8 cellular contexts compared by ENCODE assay signal in the genomic region with DNA sequence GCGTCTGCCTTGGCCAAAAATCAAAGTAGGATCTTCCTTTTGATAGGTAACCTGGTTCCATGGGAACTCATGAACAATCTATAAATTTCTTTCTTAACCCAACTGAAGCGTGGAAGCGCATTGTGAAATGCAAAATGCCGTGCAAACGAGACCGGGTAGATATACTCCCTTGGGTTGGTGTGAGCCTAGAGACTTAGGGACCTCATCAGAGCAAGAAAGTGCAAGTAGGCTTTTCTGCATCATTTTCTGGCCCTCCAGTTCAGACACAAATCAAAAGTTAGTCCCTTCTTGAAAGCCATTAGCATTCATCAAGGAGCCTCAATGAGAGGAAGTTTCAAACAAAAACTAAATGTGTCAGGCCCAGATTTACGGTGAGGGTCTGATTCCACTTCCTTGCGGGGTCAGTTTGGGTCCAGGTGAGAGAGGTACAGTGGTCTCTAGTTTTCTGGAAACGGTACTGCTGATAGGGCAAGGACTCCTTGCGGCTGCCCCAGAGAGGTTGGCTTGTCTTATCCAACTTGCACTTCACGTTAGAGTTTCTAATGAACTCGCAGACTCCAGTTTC. TPM values are rescaled to one million over a fixed set of nuclear protein-coding genes. Genes with fewer than 3 reads are reported as not detected.
DNase-seq lines count a peak whose midpoint lies in the region; ATAC-seq and TF ChIP-seq lines count a peak whose summit lies in the region.

No MANE protein-coding gene starts in this region.

- peak overlapping the region in 4 of 5 donors; percentile 91 to 99 (median 96) for H3K27ac ChIP-seq in adrenal gland
- H3K27ac ChIP-seq in layer of hippocampus (ENCODE audit: low read depth, low read length), result peak overlapping the region; percentile 95
- H3K27ac ChIP-seq in urinary bladder (ENCODE audit: low read depth), result peak overlapping the region; percentile 91

- WGBS in adrenal gland, 4 donors, result 17 to 22% (median 20%) methylated on average over 11 to 12 of the region's 12 CpGs
- 13% methylated on average over 12 of the region's 12 CpGs for WGBS in urinary bladder

- H3K36me3 ChIP-seq in adrenal gland (replicated peaks in 1 of 2), result no peaks in the 10 kb centered on the region
- H3K36me3 ChIP-seq in urinary bladder (ENCODE audit: insufficient read depth), result no peaks in the 10 kb centered on the region

- peaks cover 0 to 7% of the 10 kb centered on the region in 2 donors for H3K4me1 ChIP-seq in adrenal gland (replicated peaks in 1 of 2)
- H3K4me1 ChIP-seq in urinary bladder (ENCODE audit: insufficient read depth), result no peaks in the 10 kb centered on the region

- no peak overlapping the region for H3K27ac Mint-ChIP-seq in type B pancreatic cell

- H3K27me3 Mint-ChIP-seq in type B pancreatic cell, result no peaks in the 10 kb centered on the region

- H3K4me1 Mint-ChIP-seq in type B pancreatic cell (ENCODE audit: unreplicated experiment), result no peaks in the 10 kb centered on the region

- peak overlapping the region in 3 of 4 donors; percentile 13 to 82 (median 75) for H3K4me3 ChIP-seq in adrenal gland
- peak overlapping the region; percentile 35 for H3K4me3 ChIP-seq in urinary bladder (ENCODE audit: low read depth, low read length)

- no peak for TF ChIP-seq CTCF in adrenal gland (IDR thresholded peaks at IDR 0.05)
- TF ChIP-seq CTCF in type B pancreatic cell (conservative IDR thresholded peaks at IDR 0.05), result no peak

- no peak for TF ChIP-seq POLR2A in adrenal gland (IDR thresholded peaks at IDR 0.05)

- peak; percentile 7 for DNase-seq in Ammon's horn (ENCODE audit: low spot score)
- DNase-seq in adrenal gland, result peak in 2 of 7 donors; percentile 9 to 16
- DNase-seq in occipital lobe (lab: John Stamatoyannopoulos, UW), result no peak
- DNase-seq in type B pancreatic cell (ENCODE audit: extremely low spot score, unreplicated experiment), result no peak

- H3K27me3 ChIP-seq in adrenal gland, result no peaks in the 10 kb centered on the region
- H3K27me3 ChIP-seq in layer of hippocampus (ENCODE audit: control insufficient read depth, insufficient read depth, low read length), result no peaks in the 10 kb centered on the region

- no peaks in the 10 kb centered on the region for H3K36me3 Mint-ChIP-seq in type B pancreatic cell

- ATAC-seq in GM19452 (IDR thresholded peaks at IDR 0.05; ENCODE audit: unreplicated experiment) (peak; percentile 2), HG03460 (IDR thresholded peaks at IDR 0.05; ENCODE audit: unreplicated experiment) (peak; percentile 21)

- no peak overlapping the region for H3K4me3 Mint-ChIP-seq in type B pancreatic cell

- no peaks in the 10 kb centered on the region for H3K9me3 ChIP-seq in adrenal gland (replicated peaks in 1 of 3)

- intact Hi-C loops in adrenal gland (cut with DNase I), result no loop called here

- no peaks in the 10 kb centered on the region for H3K9me3 Mint-ChIP-seq in type B pancreatic cell

RNA-seq across cellular contexts. Expression of gene ZNF184, which starts 5.3 kb away (rescaled TPM):
- 1 to 10 TPM; 3.1 to 6.5 (median 4.9) TPM for total RNA-seq in adrenal gland
- 1 to 10 TPM; 1.3 to 6.0 (median 1.6) TPM for polyA plus RNA-seq in adrenal gland
- 27.2 TPM for total RNA-seq in urinary bladder
- polyA plus RNA-seq in urinary bladder, result 3.1 TPM
- total RNA-seq in occipital lobe, result 30.3 TPM
- 9.9 and 14.5 TPM in 2 replicates for total RNA-seq in type B pancreatic cell (ENCODE audit: low replicate concordance)
